ENCODE assay signal across 10 cellular contexts in genomic region chr11:72668645-72669347, GRCh38. TPM values are rescaled to one million over a fixed set of nuclear protein-coding genes. Genes with fewer than 3 reads are reported as not detected.
DNase-seq lines count a peak whose midpoint lies in the region; ATAC-seq, FAIRE-seq and TF ChIP-seq lines count a peak whose summit lies in the region.
"Had no signal": no experiment of that assay in that cellular context is flagged by ENCODE, and none has a peak within 500 bp of the region (broad histone marks: within the 10 kb centered on the region; RNA-seq: fewer than 3 reads in every experiment).

No MANE protein-coding gene starts in this region.

- H3K27me3 Mint-ChIP-seq in CD8-positive, alpha-beta T cell (ENCODE audit: low read depth): peaks cover 70% of the 10 kb centered on the region
- peaks cover 45% of the 10 kb centered on the region for H3K27me3 Mint-ChIP-seq in HFFc6 (ENCODE audit: insufficient read depth)
- H3K27me3 Mint-ChIP-seq in glutamatergic neuron (ENCODE audit: unreplicated experiment): peaks cover 9% of the 10 kb centered on the region

- peaks cover 25% of the 10 kb centered on the region for H3K4me1 ChIP-seq in GM12878 (ENCODE audit: control insufficient read depth, insufficient read depth, low read length)
- no peaks in the 10 kb centered on the region for H3K4me1 ChIP-seq in CD8-positive, alpha-beta T cell (ENCODE audit: insufficient read depth, low read length)

- peak; percentile 93 for ATAC-seq in GM19463 (IDR thresholded peaks at IDR 0.05; ENCODE audit: unreplicated experiment)
- ATAC-seq in HG03439 (IDR thresholded peaks at IDR 0.05; ENCODE audit: unreplicated experiment): peak; percentile 90
- ATAC-seq in GM12878: peak; percentile 97
- ATAC-seq in CD8-positive, alpha-beta T cell: no peak

- peak in 1 of 2 experiments; percentile 36; a peak in 1 of 4 replicates for TF ChIP-seq EP300 in GM12878 (IDR thresholded peaks at IDR 0.05; ENCODE audit: borderline replicate concordance in 1 of 2, control insufficient read depth in 1 of 2, low read depth in 2 of 2, low read length in 2 of 2)

- in situ Hi-C loops in GM12878 (cut with MboI): no loop called here

- no peaks in the 10 kb centered on the region for H3K36me3 Mint-ChIP-seq in CD8-positive, alpha-beta T cell
- H3K36me3 Mint-ChIP-seq in HFFc6 (ENCODE audit: low read depth) (peaks cover 5% of the 10 kb centered on the region; the same call in 1 of the 2 replicates), glutamatergic neuron (ENCODE audit: unreplicated experiment) (no peaks in the 10 kb centered on the region)

- no peak for TF ChIP-seq POLR2A in GM12878 (IDR thresholded peaks at IDR 0.05; ENCODE audit: low read depth, low read length)

- FAIRE-seq in GM12878 (lab: Jason Lieb, UNC): peak; percentile 98
- FAIRE-seq: colon had no signal

- no peaks in the 10 kb centered on the region for H3K36me3 ChIP-seq in GM12878 (ENCODE audit: control insufficient read depth in 2 of 2, insufficient read depth in 2 of 2, low read length in 1 of 2)
- H3K36me3 ChIP-seq in CD8-positive, alpha-beta T cell (ENCODE audit: insufficient read depth, low read length): no peaks in the 10 kb centered on the region
- H3K36me3 ChIP-seq: thoracic aorta had no signal

- H4K20me1 ChIP-seq in GM12878 (ENCODE audit: control insufficient read depth, insufficient read depth): no peaks in the 10 kb centered on the region

- H3K79me2 ChIP-seq in GM12878 (ENCODE audit: control insufficient read depth, insufficient read depth, low read length): no peaks in the 10 kb centered on the region

- RAD21 ChIA-PET in GM12878 (lab: Charles Lee; ENCODE audit: unreplicated experiment): interaction anchor here (1.0 to 2.2 kb wide), 12 partner anchors 9 to 574 kb away, joined by 3 to 13 read pairs (median 4); partner anchors contain the start of genes ATG16L2 and STARD10

- H3K4me3 ChIP-seq in GM12864 (ENCODE audit: low read depth, low read length) (no peak overlapping the region), GM12878 (no peak overlapping the region)
- no peak overlapping the region for H3K4me3 ChIP-seq in CD8-positive, alpha-beta T cell (ENCODE audit: low read depth, low read length)
- H3K4me3 ChIP-seq: thoracic aorta had no signal

- no peak for TF ChIP-seq CTCF in GM12864 (IDR thresholded peaks at IDR 0.05; ENCODE audit: low read depth, low read length, missing control alignments)
- TF ChIP-seq CTCF in GM12878 (IDR thresholded peaks at IDR 0.05 in 2 of 3, conservative IDR thresholded peaks at IDR 0.05 in 1 of 3; ENCODE audit: control insufficient read depth in 2 of 3, extremely low read depth in 1 of 3, insufficient read depth in 1 of 3, low read depth in 3 of 3, low read length in 3 of 3): no peak
- no peak for TF ChIP-seq CTCF in CD8-positive, alpha-beta T cell (IDR thresholded peaks at IDR 0.05)
- no peak for TF ChIP-seq CTCF in HFFc6 (IDR thresholded peaks at IDR 0.05)
- TF ChIP-seq CTCF in glutamatergic neuron (IDR thresholded peaks at IDR 0.05; ENCODE audit: partially characterized antibody, unreplicated experiment): no peak

- SMC1A ChIA-PET in GM12878 (lab: Charles Lee; ENCODE audit: uncharacterized antibody, unreplicated experiment): interaction anchor here (0.9 to 3.2 kb wide), 15 partner anchors 10 to 620 kb away, joined by 3 to 20 read pairs (median 3); partner anchors contain the start of gene STARD10

- H3K9ac ChIP-seq in GM12878 (ENCODE audit: control insufficient read depth, insufficient read depth, low read length): no peak overlapping the region

- no peak overlapping the region for H2AFZ ChIP-seq in GM12878 (ENCODE audit: control insufficient read depth, low read depth, low read length)

- BruUV-seq in GM12878 (replicated peaks; lab: Mats Ljungman, UMichigan): no TSS peak

- peaks cover 0 to 1% of the 10 kb centered on the region in 2 experiments; a peak in 3 of 4 replicates for H3K27me3 ChIP-seq in GM12878 (replicated peaks in 1 of 2; ENCODE audit: control insufficient read depth in 2 of 2, insufficient read depth in 2 of 2, low read length in 1 of 2)
- H3K27me3 ChIP-seq in CD8-positive, alpha-beta T cell (ENCODE audit: insufficient read depth, low read length): peaks cover 38% of the 10 kb centered on the region

- CTCF ChIA-PET in GM12878 (lab: Yijun Ruan, JAX): interaction anchor here (0.6 to 3.6 kb wide), 17 partner anchors 8 to 621 kb away, joined by 3 to 37 read pairs (median 4); partner anchors contain the start of gene STARD10
- CTCF ChIA-PET in CD8-positive, alpha-beta T cell (lab: Charles Lee): interaction anchor here (1.8 to 2.0 kb wide), 2 partner anchors 10 to 15 kb away, joined by 5 to 7 read pairs; no protein-coding TSS in a partner anchor

- DNase-seq in GM12864 (ENCODE audit: low read depth) (peak; percentile 70), GM12878 (ENCODE audit: low read depth, low spot score) (peak; percentile 94), HFFc6 (no peak), GM03348 (ENCODE audit: low spot score) (no peak), glutamatergic neuron (no peak)
- DNase-seq in CD8-positive, alpha-beta T cell: no peak

- no peaks in the 10 kb centered on the region for H3K9me3 Mint-ChIP-seq in CD8-positive, alpha-beta T cell
- H3K9me3 Mint-ChIP-seq in HFFc6: peaks cover 8% of the 10 kb centered on the region
- H3K9me3 Mint-ChIP-seq in glutamatergic neuron (ENCODE audit: unreplicated experiment): peaks cover 7% of the 10 kb centered on the region

- H3K4me1 Mint-ChIP-seq in CD8-positive, alpha-beta T cell (ENCODE audit: low read depth): peaks cover 2% of the 10 kb centered on the region
- H3K4me1 Mint-ChIP-seq in HFFc6 (ENCODE audit: low read depth): no peaks in the 10 kb centered on the region
- peaks cover 23% of the 10 kb centered on the region for H3K4me1 Mint-ChIP-seq in glutamatergic neuron (ENCODE audit: low read depth, unreplicated experiment)

- WGBS in GM12878 (ENCODE audit: insufficient coverage, insufficient replicate concordance, low lambda C conversion rate, missing lambda C conversion rate): 14% methylated on average over 7 of the region's 7 CpGs

- peaks cover 2% of the 10 kb centered on the region; the same call in 1 of the 3 replicates for H3K9me3 ChIP-seq in GM12878 (replicated peaks; ENCODE audit: control insufficient read depth, insufficient read depth, low read length)
- no peaks in the 10 kb centered on the region for H3K9me3 ChIP-seq in CD8-positive, alpha-beta T cell (ENCODE audit: low read length)

- POLR2A ChIA-PET in GM12878 (lab: Charles Lee): interaction anchor here (0.7 to 2.0 kb wide), 10 partner anchors 9 to 1208 kb away, joined by 3 to 12 read pairs (median 3); no protein-coding TSS in a partner anchor
- POLR2A ChIA-PET in CD8-positive, alpha-beta T cell (lab: Charles Lee): interaction anchor here (0.9 kb wide), 1 partner anchor 12 kb away, joined by 3 read pairs; no protein-coding TSS in a partner anchor

- H3K27ac Mint-ChIP-seq in CD8-positive, alpha-beta T cell: no peak overlapping the region
- H3K27ac Mint-ChIP-seq in HFFc6 (no peak overlapping the region), glutamatergic neuron (ENCODE audit: unreplicated experiment) (no peak overlapping the region)

- TF ChIP-seq RAD21 in GM12878 (IDR thresholded peaks at IDR 0.05; ENCODE audit: insufficient read depth, low read depth, low read length): no peak

- peak overlapping the region; percentile 76 for H3K4me2 ChIP-seq in GM12878 (ENCODE audit: control insufficient read depth, insufficient read depth)

- intact Hi-C loops in GM12878 (cut with micrococcal nuclease; ENCODE audit: unreplicated experiment): no loop called here
- intact Hi-C loops in CD8-positive, alpha-beta T cell (cut with DNase I, micrococcal nuclease): no loop called here

- no peak overlapping the region for H3K4me3 Mint-ChIP-seq in CD8-positive, alpha-beta T cell
- no peak overlapping the region for H3K4me3 Mint-ChIP-seq in HFFc6
- H3K4me3 Mint-ChIP-seq in glutamatergic neuron (ENCODE audit: unreplicated experiment): no peak overlapping the region

- H3K27ac ChIP-seq in GM12878 (ENCODE audit: control insufficient read depth, insufficient read depth): peak overlapping the region; percentile 53
- H3K27ac ChIP-seq in CD8-positive, alpha-beta T cell (ENCODE audit: low read depth, low read length): no peak overlapping the region
- H3K27ac ChIP-seq: thoracic aorta had no signal

TF ChIP-seq in GM12878, 131 proteins besides CTCF, POLR2A, EP300 and RAD21 (continues in another document):
- TF ChIP-seq MAX (IDR thresholded peaks at IDR 0.05; ENCODE audit: low read depth, low read length) (no peak), PKNOX1 (IDR thresholded peaks at IDR 0.05) (peak; percentile 65)

RNA-seq across cellular contexts. Expression of gene PDE2A, which starts 5.4 kb away (rescaled TPM):
- total RNA-seq in GM12878 (2013; cell fraction: nucleolus; rRNA removed): 0.31 and 0.51 TPM in 2 replicates
- total RNA-seq in GM12878 (2014; rRNA removed) (0.33 TPM in 1 of 2 replicates, not detected in the other), GM12878 (2014; rRNA removed; fragmentation: Illumina TruSeq; extraction: Trizol) (0.05 TPM in 1 of 2 replicates, not detected in the other), GM12878 (2021) (0.15 and 0.24 TPM in 2 replicates), glutamatergic neuron (ENCODE audit: unreplicated experiment) (16.9 TPM)
- 1.2 TPM for polyA plus RNA-seq in GM12878 (2011; ENCODE audit: low read depth)
- polyA plus RNA-seq in GM12878 (2011; rRNA removed) (0.06 and 0.11 TPM in 2 replicates), GM12878 (2014; fragmentation: Illumina TruSeq; extraction: Trizol) (0.10 TPM in 1 of 2 replicates, not detected in the other), GM12878 (2014; fragmentation: Nextera tagmentation; extraction: Ambion mirVana) (not detected), GM12878 (2014; rRNA removed) (0.06 TPM in 1 of 2 replicates, not detected in the other), GM12878 (2016; fragmentation: Nextera tagmentation; extraction: Ambion mirVana) (not detected)
- 0.18 TPM in 2 replicates for polyA plus RNA-seq in GM12878 (2011; cell fraction: cytosol; rRNA removed)
- 0.35 and 0.49 TPM in 2 replicates for polyA plus RNA-seq in GM12878 (2011; cell fraction: nucleus; rRNA removed)
- 0.28 and 0.54 TPM in 2 replicates for polyA plus RNA-seq in GM12878 (2012)
- not detected in 2 replicates for polyA minus RNA-seq in GM12878 (2011; rRNA and poly(A)+ RNA removed)
- 0.52 and 1.3 TPM in 2 replicates for polyA minus RNA-seq in GM12878 (2011; cell fraction: cytosol; rRNA and poly(A)+ RNA removed)
- 0.29 and 0.48 TPM in 2 replicates for polyA minus RNA-seq in GM12878 (2011; cell fraction: nucleus; rRNA and poly(A)+ RNA removed)
- 1 to 10 TPM; 3.8 to 4.2 TPM for total RNA-seq in CD8-positive, alpha-beta T cell
- under 1 TPM; 0.07 to 0.57 (median 0.40) TPM for total RNA-seq in HFFc6 (2021; fragmentation: NEBNext Ultra II Directional; extraction: Animal tissue kit (Norgen Biotek cat#: 25700))

Comparison
In these comparisons a context has a peak if more than half of its experiments do, and no peak if none do; other contexts are left out.
1. DNase-seq: peak in GM12864 (single experiment) and GM12878 (single experiment); none in CD8-positive, alpha-beta T cell (0 of 7), HFFc6 (single experiment), GM03348 (single experiment) and glutamatergic neuron (single experiment).